ENCODE assay signal across 1 cellular context in genomic region chr15:88650556-88650955, GRCh38.
TF ChIP-seq lines count a peak whose summit lies in the region.

No MANE protein-coding gene starts in this region.

TF ChIP-seq in HepG2, 621 proteins besides CTCF, POLR2A, EP300 and RAD21:
- no peak for TF ChIP-seq DR1 (CRISPR knock-in tag; IDR thresholded peaks at IDR 0.05)
- no peak for TF ChIP-seq SALL2 (CRISPR knock-in tag; IDR thresholded peaks at IDR 0.05)
- no peak for TF ChIP-seq ETV6 (CRISPR knock-in tag; conservative IDR thresholded peaks at IDR 0.05)
- no peak for TF ChIP-seq GFI1 (CRISPR knock-in tag; IDR thresholded peaks at IDR 0.05; ENCODE audit: borderline replicate concordance)
- TF ChIP-seq ZNF550 (CRISPR knock-in tag; IDR thresholded peaks at IDR 0.05; ENCODE audit: borderline replicate concordance): no peak
- TF ChIP-seq SRF (IDR thresholded peaks at IDR 0.05; ENCODE audit: low read depth, low read length): no peak
- TF ChIP-seq, protein P1, sequence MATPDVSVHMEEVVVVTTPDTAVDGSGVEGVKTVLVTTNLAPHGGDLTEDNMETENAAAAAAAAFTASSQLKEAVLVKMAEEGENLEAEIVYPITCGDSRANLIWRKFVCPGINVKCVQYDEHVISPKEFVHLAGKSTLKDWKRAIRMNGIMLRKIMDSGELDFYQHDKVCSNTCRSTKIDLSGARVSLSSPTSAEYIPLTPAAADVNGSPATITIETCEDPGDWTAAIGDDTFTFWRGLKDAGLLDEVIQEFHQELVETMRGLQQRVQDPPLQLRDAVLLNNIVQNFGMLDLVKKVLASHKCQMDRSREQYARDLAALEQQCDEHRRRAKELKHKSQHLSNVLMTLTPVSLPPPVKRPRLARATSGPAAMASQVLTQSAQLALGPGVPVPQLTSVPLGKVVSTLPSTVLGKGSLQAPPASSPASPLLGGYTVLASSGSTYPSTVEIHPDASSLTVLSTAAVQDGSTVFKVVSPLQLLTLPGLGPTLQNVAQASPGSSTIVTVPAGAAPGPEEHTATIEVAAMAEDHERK (CRISPR knock-in tag; IDR thresholded peaks at IDR 0.05; ENCODE audit: low read depth): no peak
- TF ChIP-seq ZKSCAN8 (CRISPR knock-in tag; IDR thresholded peaks at IDR 0.05; ENCODE audit: borderline replicate concordance): no peak
- TF ChIP-seq GATA4 (IDR thresholded peaks at IDR 0.05; ENCODE audit: borderline replicate concordance, low read depth): no peak
- no peak for TF ChIP-seq ZFAT (CRISPR knock-in tag; conservative IDR thresholded peaks at IDR 0.05)
- no peak for TF ChIP-seq KLF9 (CRISPR knock-in tag; IDR thresholded peaks at IDR 0.05; ENCODE audit: low read depth)
- no peak for TF ChIP-seq NCOR1 (IDR thresholded peaks at IDR 0.05; ENCODE audit: borderline replicate concordance, low read length)
